ENCODE assay signal across 1 cellular context in genomic region chr9:130073373-130073772, GRCh38.
TF ChIP-seq lines count a peak whose summit lies in the region.

No MANE protein-coding gene starts in this region.

TF ChIP-seq in K562, 482 proteins besides CTCF, POLR2A, EP300 and RAD21:
- TF ChIP-seq ELK1 (CRISPR knock-in tag; IDR thresholded peaks at IDR 0.05) (no peak), EP400 (IDR thresholded peaks at IDR 0.05) (no peak), SOX6 (IDR thresholded peaks at IDR 0.05) (peak; percentile 59; the same call in 1 of the 2 replicates), ZNF311 (CRISPR knock-in tag; IDR thresholded peaks at IDR 0.05) (no peak)
